ENCODE assay signal across 9 cellular contexts in the genomic region with DNA sequence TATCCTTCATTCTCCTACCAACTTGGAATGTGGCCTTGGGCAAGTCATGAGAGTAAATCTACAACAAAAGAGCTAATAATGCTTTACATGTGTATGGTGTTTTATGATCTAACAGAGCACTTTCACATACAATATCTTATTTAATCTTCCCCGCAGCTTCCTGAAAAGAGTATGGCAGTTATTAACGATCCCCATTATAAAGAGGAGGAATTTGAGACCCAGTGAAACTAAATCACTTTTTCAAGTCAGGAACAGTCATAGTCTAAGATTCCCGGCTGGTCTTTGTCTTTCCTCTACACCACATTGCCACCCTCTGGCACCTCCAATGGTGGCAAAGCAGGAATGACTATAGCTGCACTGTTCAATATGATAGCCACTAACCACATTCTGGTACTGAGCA.
DNase-seq lines count a peak whose midpoint lies in the region; ATAC-seq and TF ChIP-seq lines count a peak whose summit lies in the region.
"Had no signal": no experiment of that assay in that cellular context is flagged by ENCODE, and none has a peak within 500 bp of the region (broad histone marks: within the 10 kb centered on the region; RNA-seq: fewer than 3 reads in every experiment).

No MANE protein-coding gene starts in this region.

- peak; percentile 57 for TF ChIP-seq RAD21 in neural cell (conservative IDR thresholded peaks at IDR 0.05)

- peaks cover 48% of the 10 kb centered on the region for H3K4me1 Mint-ChIP-seq in chondrocyte (ENCODE audit: low read depth)
- H3K4me1 Mint-ChIP-seq: activated T-helper 17 cell treated with anti-CD3 and anti-CD28 coated beads, Interleukin-2, amount 50 U/mL, for 72 hours had no signal

- H3K9me2 ChIP-seq in neural cell (ENCODE audit: insufficient read depth, low read length) = no peaks in the 10 kb centered on the region

- H3K79me2 ChIP-seq in neural cell (replicated peaks; ENCODE audit: insufficient read depth, low read length) = no peaks in the 10 kb centered on the region

- no peak overlapping the region for H2AFZ ChIP-seq in neural cell (ENCODE audit: low read depth, low read length)

- H3K27ac Mint-ChIP-seq in chondrocyte (ENCODE audit: unreplicated experiment) = peak overlapping the region; percentile 71
- H3K27ac Mint-ChIP-seq: activated T-helper 17 cell treated with anti-CD3 and anti-CD28 coated beads, Interleukin-2, amount 50 U/mL, for 72 hours had no signal

- no peaks in the 10 kb centered on the region for H3K36me3 ChIP-seq in neural cell (ENCODE audit: insufficient read depth, low read length)

- TF ChIP-seq EP300 in neural cell (conservative IDR thresholded peaks at IDR 0.05; ENCODE audit: poor library complexity, severe bottlenecking) = no peak

- no peaks in the 10 kb centered on the region for H3K27me3 ChIP-seq in neural cell (ENCODE audit: insufficient read depth, low read depth, low read length)

- TF ChIP-seq CTCF in LNCaP clone FGC (IDR thresholded peaks at IDR 0.05; ENCODE audit: control insufficient read depth, extremely low read depth, insufficient read depth) (peak; percentile 61), chondrocyte (IDR thresholded peaks at IDR 0.05) (peak; percentile 72), neural cell (IDR thresholded peaks at IDR 0.05; ENCODE audit: poor library complexity, severe bottlenecking) (peak; percentile 47)

- H3K9me3 Mint-ChIP-seq in chondrocyte (ENCODE audit: low read depth) = no peaks in the 10 kb centered on the region
- H3K9me3 Mint-ChIP-seq: activated T-helper 17 cell treated with anti-CD3 and anti-CD28 coated beads, Interleukin-2, amount 50 U/mL, for 72 hours had no signal

- no peaks in the 10 kb centered on the region for H4K20me1 ChIP-seq in neural cell (ENCODE audit: insufficient read depth)

- no peak overlapping the region for H3K4me2 ChIP-seq in neural cell (ENCODE audit: low read length)

- H3K4me3 ChIP-seq in LNCaP clone FGC (ENCODE audit: low read depth, low read length) (no peak overlapping the region), neural cell (ENCODE audit: low read length) (no peak overlapping the region)

- H3K9ac ChIP-seq in neural cell (ENCODE audit: low read length) = no peak overlapping the region

- DNase-seq in D341Med (ENCODE audit: low spot score) (peak; percentile 40), LNCaP clone FGC (ENCODE audit: low read depth) (no peak), chondrocyte (ENCODE audit: low spot score) (no peak), NCI-H748 (lab: John Stamatoyannopoulos, UW; ENCODE audit: unreplicated experiment) (no peak), cerebellar nuclear complex (lab: John Stamatoyannopoulos, UW) (no peak)
- DNase-seq in stimulated activated CD4-positive, alpha-beta T cell treated with anti-CD3 and anti-CD28 coated beads, Interleukin-4, amount 100 ng/mL, for 1 hour = no peak

- H3K36me3 Mint-ChIP-seq in chondrocyte (ENCODE audit: low read depth) = peaks cover 43% of the 10 kb centered on the region

- H3K4me3 Mint-ChIP-seq in chondrocyte (ENCODE audit: unreplicated experiment) = no peak overlapping the region
- H3K4me3 Mint-ChIP-seq: activated T-helper 17 cell treated with anti-CD3 and anti-CD28 coated beads, Interleukin-2, amount 50 U/mL, for 72 hours had no signal

- ATAC-seq in HG02870 (IDR thresholded peaks at IDR 0.05; ENCODE audit: unreplicated experiment) = no peak
- ATAC-seq: activated T-helper 17 cell treated with anti-CD3 and anti-CD28 coated beads, Interleukin-2, amount 50 U/mL, for 72 hours had no signal

- no peak overlapping the region for H3K27ac ChIP-seq in neural cell (ENCODE audit: low read length)

- H3K27me3 Mint-ChIP-seq in chondrocyte (ENCODE audit: low read depth) = no peaks in the 10 kb centered on the region

- no peaks in the 10 kb centered on the region for H3F3A ChIP-seq in neural cell (ENCODE audit: insufficient read depth, low read length, poor library complexity, severe bottlenecking)

- no peaks in the 10 kb centered on the region for H3K9me3 ChIP-seq in neural cell (ENCODE audit: low read length)

TF ChIP-seq in neural cell, 6 proteins besides CTCF, POLR2A, EP300 and RAD21:
- TF ChIP-seq POLR2AphosphoS5 (IDR thresholded peaks at IDR 0.05) (no peak), MXI1 (conservative IDR thresholded peaks at IDR 0.05; ENCODE audit: poor library complexity, severe bottlenecking) (no peak), EZH2 (IDR thresholded peaks at IDR 0.05; ENCODE audit: borderline replicate concordance, insufficient read depth, low read length, poor library complexity, severe bottlenecking) (no peak), SMC3 (conservative IDR thresholded peaks at IDR 0.05; ENCODE audit: poor library complexity) (peak; percentile 50), TAF1 (IDR thresholded peaks at IDR 0.05; ENCODE audit: low read depth) (no peak)
- TF ChIP-seq, protein P1, sequence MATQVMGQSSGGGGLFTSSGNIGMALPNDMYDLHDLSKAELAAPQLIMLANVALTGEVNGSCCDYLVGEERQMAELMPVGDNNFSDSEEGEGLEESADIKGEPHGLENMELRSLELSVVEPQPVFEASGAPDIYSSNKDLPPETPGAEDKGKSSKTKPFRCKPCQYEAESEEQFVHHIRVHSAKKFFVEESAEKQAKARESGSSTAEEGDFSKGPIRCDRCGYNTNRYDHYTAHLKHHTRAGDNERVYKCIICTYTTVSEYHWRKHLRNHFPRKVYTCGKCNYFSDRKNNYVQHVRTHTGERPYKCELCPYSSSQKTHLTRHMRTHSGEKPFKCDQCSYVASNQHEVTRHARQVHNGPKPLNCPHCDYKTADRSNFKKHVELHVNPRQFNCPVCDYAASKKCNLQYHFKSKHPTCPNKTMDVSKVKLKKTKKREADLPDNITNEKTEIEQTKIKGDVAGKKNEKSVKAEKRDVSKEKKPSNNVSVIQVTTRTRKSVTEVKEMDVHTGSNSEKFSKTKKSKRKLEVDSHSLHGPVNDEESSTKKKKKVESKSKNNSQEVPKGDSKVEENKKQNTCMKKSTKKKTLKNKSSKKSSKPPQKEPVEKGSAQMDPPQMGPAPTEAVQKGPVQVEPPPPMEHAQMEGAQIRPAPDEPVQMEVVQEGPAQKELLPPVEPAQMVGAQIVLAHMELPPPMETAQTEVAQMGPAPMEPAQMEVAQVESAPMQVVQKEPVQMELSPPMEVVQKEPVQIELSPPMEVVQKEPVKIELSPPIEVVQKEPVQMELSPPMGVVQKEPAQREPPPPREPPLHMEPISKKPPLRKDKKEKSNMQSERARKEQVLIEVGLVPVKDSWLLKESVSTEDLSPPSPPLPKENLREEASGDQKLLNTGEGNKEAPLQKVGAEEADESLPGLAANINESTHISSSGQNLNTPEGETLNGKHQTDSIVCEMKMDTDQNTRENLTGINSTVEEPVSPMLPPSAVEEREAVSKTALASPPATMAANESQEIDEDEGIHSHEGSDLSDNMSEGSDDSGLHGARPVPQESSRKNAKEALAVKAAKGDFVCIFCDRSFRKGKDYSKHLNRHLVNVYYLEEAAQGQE (IDR thresholded peaks at IDR 0.05; ENCODE audit: borderline replicate concordance) = no peak
